ENCODE assay signal across 8 cellular contexts in the genomic region with DNA sequence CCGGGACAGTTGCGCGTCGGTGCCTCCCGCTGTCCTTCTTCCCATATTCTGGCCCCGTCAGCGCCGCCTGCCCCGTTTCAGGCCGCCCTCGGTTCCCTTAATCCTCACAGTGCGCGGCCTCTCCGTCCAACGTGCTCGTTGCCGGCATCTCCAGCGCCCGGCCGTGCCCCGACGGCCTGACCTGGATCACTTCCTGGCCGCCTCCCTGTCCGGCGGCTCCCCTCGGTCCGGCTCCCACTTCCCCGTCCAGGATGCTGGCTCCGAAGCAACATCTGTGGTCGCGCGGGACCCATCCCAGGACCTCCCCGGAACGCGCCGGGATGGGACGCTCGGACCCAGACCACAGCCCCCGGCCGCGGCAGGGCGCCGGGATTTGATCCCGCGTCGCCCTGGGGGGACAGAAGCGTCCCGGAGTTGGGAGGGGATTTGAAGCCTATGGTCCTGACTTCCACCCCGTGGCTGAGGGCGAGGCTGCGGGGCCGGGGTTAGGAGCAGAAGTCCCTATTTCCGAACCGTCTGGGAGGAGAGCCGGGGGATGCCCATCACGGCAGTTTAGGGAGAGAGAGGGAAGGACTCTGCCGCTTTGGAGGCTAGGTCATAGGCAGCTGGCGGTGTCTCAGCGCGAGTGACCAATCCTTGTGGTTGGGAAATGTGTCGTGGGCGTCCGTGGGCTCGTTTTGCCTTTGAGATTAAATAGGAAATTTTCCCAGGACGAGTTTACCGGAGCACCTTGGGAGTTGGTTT. TPM values are rescaled to one million over a fixed set of nuclear protein-coding genes. Genes with fewer than 3 reads are reported as not detected.
DNase-seq lines count a peak whose midpoint lies in the region; ATAC-seq and TF ChIP-seq lines count a peak whose summit lies in the region.

No MANE protein-coding gene starts in this region.

- H3K4me1 Mint-ChIP-seq in Caco-2 (ENCODE audit: low read depth, unreplicated experiment), result peaks cover 8% of the 10 kb centered on the region

- H3K9me3 ChIP-seq in Caco-2, result no peaks in the 10 kb centered on the region
- no peaks in the 10 kb centered on the region for H3K9me3 ChIP-seq in adipocyte (ENCODE audit: control insufficient read depth, low read length)
- H3K9me3 ChIP-seq in spleen, result no peaks in the 10 kb centered on the region

- BruUV-seq in Caco-2 (replicated peaks; lab: Mats Ljungman, UMichigan), result no TSS peak

- peak; percentile 29 for ATAC-seq in GM19452 (IDR thresholded peaks at IDR 0.05; ENCODE audit: unreplicated experiment)

- H3K27me3 ChIP-seq in Caco-2 (replicated peaks; ENCODE audit: control insufficient read depth, insufficient read depth, low read length) (no peaks in the 10 kb centered on the region), adipocyte (replicated peaks; ENCODE audit: control insufficient read depth, insufficient read depth, low read length) (no peaks in the 10 kb centered on the region), spleen (replicated peaks in 1 of 7) (no peaks in the 10 kb centered on the region)

- TF ChIP-seq CTCF in Caco-2 (IDR thresholded peaks at IDR 0.05; ENCODE audit: insufficient read depth in 1 of 2, low read depth in 1 of 2, low read length in 1 of 2, severe bottlenecking in 1 of 2, unreplicated experiment in 1 of 2), result no peak
- no peak for TF ChIP-seq CTCF in spleen (IDR thresholded peaks at IDR 0.05 in 8 of 11, conservative IDR thresholded peaks at IDR 0.05 in 3 of 11)

- peaks cover 7% of the 10 kb centered on the region for H3K9me3 Mint-ChIP-seq in Caco-2 (ENCODE audit: unreplicated experiment)

- POLR2A ChIA-PET in Caco-2 (lab: Charles Lee), result interaction anchor here (0.6 to 1.3 kb wide), 4 partner anchors 29 to 620 kb away, joined by 3 to 10 read pairs (median 4); partner anchors contain the start of gene KCTD7

- H3K4me1 ChIP-seq in Caco-2 (peaks cover 13% of the 10 kb centered on the region; the same call in 1 of the 2 replicates), adipocyte (ENCODE audit: control insufficient read depth, insufficient read depth, low read length) (peaks cover 21% of the 10 kb centered on the region), spleen (peaks cover 7 to 54% (median 36%) of the 10 kb centered on the region in 6 donors)

- H3K27ac Mint-ChIP-seq in Caco-2 (ENCODE audit: unreplicated experiment), result peak overlapping the region; percentile 98

- peak overlapping the region; percentile 86 to 100 (median 99) for H3K27ac ChIP-seq in spleen

- H3K36me3 ChIP-seq in Caco-2 (ENCODE audit: control insufficient read depth, insufficient read depth, low read length), result 0 out of 2 replicates have a peak, but pooled peaks cover 2% of the 10 kb centered on the region
- no peaks in the 10 kb centered on the region for H3K36me3 ChIP-seq in adipocyte (ENCODE audit: control insufficient read depth, insufficient read depth, low read length, severe bottlenecking)
- peaks cover 0 to 9% (median 0%) of the 10 kb centered on the region in 6 donors for H3K36me3 ChIP-seq in spleen

- intact Hi-C loops in Caco-2 (cut with micrococcal nuclease; ENCODE audit: unreplicated experiment) (loop anchor here (1.0 to 10.0 kb wide), 2 partner anchors 28 to 312 kb away; partner anchors contain the start of genes SBDS and TYW1), spleen (cut with DNase I; ENCODE audit: low total_unique reads) (loop anchor here (10.0 kb wide), 1 partner anchor 52 kb away; no protein-coding TSS in a partner anchor)

- H3K9ac ChIP-seq in adipocyte (ENCODE audit: low read length), result peak overlapping the region; percentile 96

- H3K27me3 Mint-ChIP-seq in Caco-2 (ENCODE audit: insufficient read depth, unreplicated experiment), result no peaks in the 10 kb centered on the region

- WGBS in spleen, 5 donors, result 4 to 10% (median 5%) methylated on average over 26 to 66 of the region's 66 CpGs

- DNase-seq in Caco-2, result peak in 1 of 2 experiments; percentile 28
- DNase-seq in HK-2 (ENCODE audit: unreplicated experiment), result peak; percentile 53
- peak; percentile 74 for DNase-seq in adipocyte (ENCODE audit: low read depth)
- no peak for DNase-seq in spleen
- no peak for DNase-seq in ecto neural progenitor cell (ENCODE audit: low spot score)
- no peak for DNase-seq in HPDE6-E6E7 (ENCODE audit: extremely low spot score)

- CTCF ChIA-PET in Caco-2 (lab: Charles Lee), result no interaction called here

- H3K36me3 Mint-ChIP-seq in Caco-2 (ENCODE audit: insufficient read depth, unreplicated experiment), result peaks cover 29% of the 10 kb centered on the region

- H3K4me3 ChIP-seq in Caco-2 (ENCODE audit: low read depth, low read length), result peak overlapping the region; percentile 100
- H3K4me3 ChIP-seq in adipocyte (ENCODE audit: low read length), result peak overlapping the region; percentile 85
- H3K4me3 ChIP-seq in iPS-11a (ENCODE audit: low read depth, low read length), result peak overlapping the region; percentile 89
- peak overlapping the region; percentile 78 to 97 (median 87) for H3K4me3 ChIP-seq in spleen

- H3K4me3 Mint-ChIP-seq in Caco-2 (ENCODE audit: unreplicated experiment), result peak overlapping the region; percentile 96

- TF ChIP-seq POLR2A in spleen (IDR thresholded peaks at IDR 0.05), result no peak

RNA-seq across cellular contexts. Expression of gene KCTD7, which starts 53.8 kb away (rescaled TPM):
- total RNA-seq in Caco-2 (2022) (17.0 and 17.3 TPM in 2 replicates), spleen (10 to 100 TPM; 13.3 to 25.0 (median 16.7) TPM)
- 1 to 10 TPM; 2.3 to 5.7 (median 4.2) TPM for polyA plus RNA-seq in spleen

RNA-seq across cellular contexts. Expression of gene RABGEF1, which starts 58.0 kb away (rescaled TPM):
- 20.3 and 21.2 TPM in 2 replicates for total RNA-seq in Caco-2 (2022)
- 10 to 100 TPM; 26.7 to 39.6 (median 30.8) TPM for total RNA-seq in spleen
- 10 to 100 TPM in 1 of 3 donors, 1 to 10 TPM in 2; 8.3 to 10.0 (median 8.8) TPM for polyA plus RNA-seq in spleen

Comparison
In these comparisons a context has a peak if more than half of its experiments do, and no peak if none do; other contexts are left out.
1. DNase-seq: peak in HK-2 (single experiment) and adipocyte (single experiment); none in spleen (single experiment), ecto neural progenitor cell (single experiment) and HPDE6-E6E7 (single experiment).
2. Peak in every context shown above with its lines, with median percentiles within 50 percentile points of each other: H3K4me3 ChIP-seq.